ENCODE assay signal across 13 cellular contexts in genomic region chr3:127370906-127371305, GRCh38.
DNase-seq lines count a peak whose midpoint lies in the region; ATAC-seq and TF ChIP-seq lines count a peak whose summit lies in the region.
"Had no signal": no experiment of that assay in that cellular context is flagged by ENCODE, and none has a peak within 500 bp of the region (broad histone marks: within the 10 kb centered on the region; RNA-seq: fewer than 3 reads in every experiment).

No MANE protein-coding gene starts in this region.

- H3K36me3 ChIP-seq in SK-N-SH (replicated peaks in 1 of 2; ENCODE audit: control insufficient read depth in 1 of 2, insufficient read depth in 2 of 2, low read length in 1 of 2) (no peaks in the 10 kb centered on the region), spleen (no peaks in the 10 kb centered on the region)
- H3K36me3 ChIP-seq: BE2C had no signal

- TF ChIP-seq EP300 in SK-N-SH (IDR thresholded peaks at IDR 0.05; ENCODE audit: borderline replicate concordance in 1 of 2, low read depth in 1 of 2, low read length in 1 of 2): no peak

- peaks cover 0 to 8% (median under 1%) of the 10 kb centered on the region in 5 experiments for H3K9me3 Mint-ChIP-seq in brain
- H3K9me3 Mint-ChIP-seq: H9 had no signal

- H3F3A ChIP-seq in SK-N-SH (replicated peaks; ENCODE audit: insufficient read depth): no peaks in the 10 kb centered on the region

- DNase-seq in SK-N-SH (peak; percentile 71), left lobe of liver (ENCODE audit: low spot score) (peak; percentile 16), spleen (peak; percentile 41), NCI-H2196 treated with DMSO at 0.1 percent for 48 hours (lab: John Stamatoyannopoulos, UW; ENCODE audit: unreplicated experiment) (no peak)
- no peak for DNase-seq in activated effector memory CD4-positive, alpha-beta T cell treated with anti-CD3 and anti-CD28 coated beads, Interleukin-2, amount 50 U/mL, for 16 hours
- DNase-seq: BE2C; CD4-positive, alpha-beta memory T cell; DMS79; GOT3; H9 had no signal

- TF ChIP-seq POLR2A in spleen (IDR thresholded peaks at IDR 0.05): no peak

- no peak overlapping the region for H3K4me2 ChIP-seq in SK-N-SH

- H3K4me1 ChIP-seq in SK-N-SH (ENCODE audit: control insufficient read depth in 1 of 2, insufficient read depth in 2 of 2, low read depth in 1 of 2, low read length in 1 of 2) (peaks cover 0 to 17% of the 10 kb centered on the region in 2 experiments; a peak in 1 of 4 replicates), spleen (no peaks in the 10 kb centered on the region)

- TF ChIP-seq RAD21 in SK-N-SH (IDR thresholded peaks at IDR 0.05; ENCODE audit: low read length): no peak

- ATAC-seq in SK-N-SH treated with all-trans-retinoic acid at 6 μM for 48 hours (no peak), left lobe of liver (no peak)

- no peak overlapping the region for H3K9ac ChIP-seq in SK-N-SH

- H3K9me2 ChIP-seq in SK-N-SH: no peaks in the 10 kb centered on the region

- 33% methylated on average over 5 of the region's 9 CpGs for WGBS in SK-N-SH (ENCODE audit: low lambda C conversion rate)
- WGBS in spleen, 5 donors: 21 to 30% (median 23%) methylated on average over 8 to 9 of the region's 9 CpGs

- H3K4me1 Mint-ChIP-seq in brain: peaks cover 58% of the 10 kb centered on the region

- no peaks in the 10 kb centered on the region for H4K20me1 ChIP-seq in SK-N-SH (ENCODE audit: insufficient read depth)

- intact Hi-C loops in spleen (cut with DNase I; ENCODE audit: low total_unique reads): no loop called here

- no peaks in the 10 kb centered on the region for H3K79me2 ChIP-seq in SK-N-SH (ENCODE audit: insufficient read depth)

- peaks cover 3% of the 10 kb centered on the region for H3K27me3 Mint-ChIP-seq in brain

- no peak overlapping the region for H2AFZ ChIP-seq in SK-N-SH (ENCODE audit: low read depth)

- H3K4me3 Mint-ChIP-seq in brain: peak overlapping the region in 2 of 5 experiments; percentile 37 to 68
- H3K4me3 Mint-ChIP-seq: CD4-positive, alpha-beta memory T cell; H9 had no signal

- CTCF ChIA-PET in SK-N-SH (lab: Yijun Ruan, JAX): interaction anchor here (0.7 kb wide), 1 partner anchor 229 kb away, joined by 3 read pairs; no protein-coding TSS in a partner anchor

- no peak for TF ChIP-seq CTCF in SK-N-SH (IDR thresholded peaks at IDR 0.05)
- TF ChIP-seq CTCF in brain (conservative IDR thresholded peaks at IDR 0.05): no peak
- no peak for TF ChIP-seq CTCF in spleen (IDR thresholded peaks at IDR 0.05 in 8 of 11, conservative IDR thresholded peaks at IDR 0.05 in 3 of 11)

- no peaks in the 10 kb centered on the region for H3K36me3 Mint-ChIP-seq in brain
- H3K36me3 Mint-ChIP-seq: CD4-positive, alpha-beta memory T cell had no signal

- H3K27me3 ChIP-seq in SK-N-SH (ENCODE audit: insufficient read depth): 0 out of 2 replicates have a peak, but pooled peaks cover 6% of the 10 kb centered on the region
- peaks cover 0 to 48% (median 0%) of the 10 kb centered on the region in 7 donors for H3K27me3 ChIP-seq in spleen (replicated peaks in 1 of 7)
- H3K27me3 ChIP-seq: BE2C had no signal

- H3K9me3 ChIP-seq in SK-N-SH (no peaks in the 10 kb centered on the region), spleen (peaks cover 0 to 4% (median under 1%) of the 10 kb centered on the region in 8 donors)
- H3K9me3 ChIP-seq: BE2C had no signal

- POLR2A ChIA-PET in SK-N-SH (lab: Yijun Ruan, JAX): no interaction called here

- peak overlapping the region in 3 of 5 experiments; percentile 89 to 94 (median 94) for H3K27ac Mint-ChIP-seq in brain
- H3K27ac Mint-ChIP-seq: CD4-positive, alpha-beta memory T cell had no signal

- H3K4me3 ChIP-seq in SK-N-SH (ENCODE audit: low read depth in 2 of 2, low read length in 1 of 2) (no peak overlapping the region), spleen (no peak overlapping the region)

- H3K27ac ChIP-seq in SK-N-SH (ENCODE audit: low read depth in 2 of 2, low read length in 1 of 2) (no peak overlapping the region), spleen (no peak overlapping the region)
- H3K27ac ChIP-seq: C4-2B had no signal

TF ChIP-seq in SK-N-SH, 30 proteins besides CTCF, POLR2A, EP300 and RAD21:
- no peak for TF ChIP-seq GATA2 (CRISPR knock-in tag; IDR thresholded peaks at IDR 0.05)
- no peak for TF ChIP-seq POLR2AphosphoS5 (IDR thresholded peaks at IDR 0.05; ENCODE audit: low read depth, low read length)
- no peak for TF ChIP-seq MAX (IDR thresholded peaks at IDR 0.05; ENCODE audit: low read depth)
- TF ChIP-seq SMC3 (IDR thresholded peaks at IDR 0.05; ENCODE audit: low read depth, low read length): no peak
- TF ChIP-seq TEAD4 (IDR thresholded peaks at IDR 0.05; ENCODE audit: borderline replicate concordance, insufficient read depth): no peak
- TF ChIP-seq FOXJ3 (CRISPR knock-in tag; IDR thresholded peaks at IDR 0.05): no peak
- TF ChIP-seq RFX5 (IDR thresholded peaks at IDR 0.05; ENCODE audit: low read length): no peak
- no peak for TF ChIP-seq GABPA (IDR thresholded peaks at IDR 0.05; ENCODE audit: low read depth)
- no peak for TF ChIP-seq NFIC (IDR thresholded peaks at IDR 0.05; ENCODE audit: borderline replicate concordance)
- TF ChIP-seq, protein P1, sequence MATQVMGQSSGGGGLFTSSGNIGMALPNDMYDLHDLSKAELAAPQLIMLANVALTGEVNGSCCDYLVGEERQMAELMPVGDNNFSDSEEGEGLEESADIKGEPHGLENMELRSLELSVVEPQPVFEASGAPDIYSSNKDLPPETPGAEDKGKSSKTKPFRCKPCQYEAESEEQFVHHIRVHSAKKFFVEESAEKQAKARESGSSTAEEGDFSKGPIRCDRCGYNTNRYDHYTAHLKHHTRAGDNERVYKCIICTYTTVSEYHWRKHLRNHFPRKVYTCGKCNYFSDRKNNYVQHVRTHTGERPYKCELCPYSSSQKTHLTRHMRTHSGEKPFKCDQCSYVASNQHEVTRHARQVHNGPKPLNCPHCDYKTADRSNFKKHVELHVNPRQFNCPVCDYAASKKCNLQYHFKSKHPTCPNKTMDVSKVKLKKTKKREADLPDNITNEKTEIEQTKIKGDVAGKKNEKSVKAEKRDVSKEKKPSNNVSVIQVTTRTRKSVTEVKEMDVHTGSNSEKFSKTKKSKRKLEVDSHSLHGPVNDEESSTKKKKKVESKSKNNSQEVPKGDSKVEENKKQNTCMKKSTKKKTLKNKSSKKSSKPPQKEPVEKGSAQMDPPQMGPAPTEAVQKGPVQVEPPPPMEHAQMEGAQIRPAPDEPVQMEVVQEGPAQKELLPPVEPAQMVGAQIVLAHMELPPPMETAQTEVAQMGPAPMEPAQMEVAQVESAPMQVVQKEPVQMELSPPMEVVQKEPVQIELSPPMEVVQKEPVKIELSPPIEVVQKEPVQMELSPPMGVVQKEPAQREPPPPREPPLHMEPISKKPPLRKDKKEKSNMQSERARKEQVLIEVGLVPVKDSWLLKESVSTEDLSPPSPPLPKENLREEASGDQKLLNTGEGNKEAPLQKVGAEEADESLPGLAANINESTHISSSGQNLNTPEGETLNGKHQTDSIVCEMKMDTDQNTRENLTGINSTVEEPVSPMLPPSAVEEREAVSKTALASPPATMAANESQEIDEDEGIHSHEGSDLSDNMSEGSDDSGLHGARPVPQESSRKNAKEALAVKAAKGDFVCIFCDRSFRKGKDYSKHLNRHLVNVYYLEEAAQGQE (IDR thresholded peaks at IDR 0.05; ENCODE audit: low read depth, low read length): no peak

TF ChIP-seq in SK-N-SH treated with all-trans-retinoic acid at 6 μM for 48 hours, 23 proteins besides CTCF, POLR2A, EP300 and RAD21 (continues in another document):
- no peak for TF ChIP-seq ARNTL (CRISPR knock-in tag; IDR thresholded peaks at IDR 0.05; ENCODE audit: borderline replicate concordance, low read depth)
- TF ChIP-seq CREB5 (CRISPR knock-in tag; IDR thresholded peaks at IDR 0.05; ENCODE audit: low read depth): no peak
- TF ChIP-seq RARB (CRISPR knock-in tag; IDR thresholded peaks at IDR 0.05): no peak
- no peak for TF ChIP-seq GLIS3 (CRISPR knock-in tag; IDR thresholded peaks at IDR 0.05)
- TF ChIP-seq, protein P2, sequence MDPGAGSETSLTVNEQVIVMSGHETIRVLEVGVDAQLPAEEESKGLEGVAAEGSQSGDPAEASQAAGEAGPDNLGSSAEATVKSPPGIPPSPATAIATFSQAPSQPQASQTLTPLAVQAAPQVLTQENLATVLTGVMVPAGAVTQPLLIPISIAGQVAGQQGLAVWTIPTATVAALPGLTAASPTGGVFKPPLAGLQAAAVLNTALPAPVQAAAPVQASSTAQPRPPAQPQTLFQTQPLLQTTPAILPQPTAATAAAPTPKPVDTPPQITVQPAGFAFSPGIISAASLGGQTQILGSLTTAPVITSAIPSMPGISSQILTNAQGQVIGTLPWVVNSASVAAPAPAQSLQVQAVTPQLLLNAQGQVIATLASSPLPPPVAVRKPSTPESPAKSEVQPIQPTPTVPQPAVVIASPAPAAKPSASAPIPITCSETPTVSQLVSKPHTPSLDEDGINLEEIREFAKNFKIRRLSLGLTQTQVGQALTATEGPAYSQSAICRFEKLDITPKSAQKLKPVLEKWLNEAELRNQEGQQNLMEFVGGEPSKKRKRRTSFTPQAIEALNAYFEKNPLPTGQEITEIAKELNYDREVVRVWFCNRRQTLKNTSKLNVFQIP (CRISPR knock-in tag; IDR thresholded peaks at IDR 0.05; ENCODE audit: borderline replicate concordance, low read depth): no peak
- no peak for TF ChIP-seq ISL1 (CRISPR knock-in tag; IDR thresholded peaks at IDR 0.05)
- TF ChIP-seq ESRRG (CRISPR knock-in tag; IDR thresholded peaks at IDR 0.05): no peak
- no peak for TF ChIP-seq TCF4 (CRISPR knock-in tag; IDR thresholded peaks at IDR 0.05; ENCODE audit: borderline replicate concordance)
- TF ChIP-seq TOX (CRISPR knock-in tag; IDR thresholded peaks at IDR 0.05; ENCODE audit: borderline replicate concordance): no peak
- no peak for TF ChIP-seq PPARA (CRISPR knock-in tag; IDR thresholded peaks at IDR 0.05; ENCODE audit: borderline replicate concordance)

Comparison
In these comparisons a context has a peak if more than half of its experiments do, and no peak if none do; other contexts are left out.
1. DNase-seq: peak in SK-N-SH (single experiment), left lobe of liver (single experiment) and spleen (single experiment); none in NCI-H2196 treated with DMSO at 0.1 percent for 48 hours (single experiment) and activated effector memory CD4-positive, alpha-beta T cell treated with anti-CD3 and anti-CD28 coated beads, Interleukin-2, amount 50 U/mL, for 16 hours (single experiment).